8 cellular contexts compared by ENCODE assay signal in the genomic region with DNA sequence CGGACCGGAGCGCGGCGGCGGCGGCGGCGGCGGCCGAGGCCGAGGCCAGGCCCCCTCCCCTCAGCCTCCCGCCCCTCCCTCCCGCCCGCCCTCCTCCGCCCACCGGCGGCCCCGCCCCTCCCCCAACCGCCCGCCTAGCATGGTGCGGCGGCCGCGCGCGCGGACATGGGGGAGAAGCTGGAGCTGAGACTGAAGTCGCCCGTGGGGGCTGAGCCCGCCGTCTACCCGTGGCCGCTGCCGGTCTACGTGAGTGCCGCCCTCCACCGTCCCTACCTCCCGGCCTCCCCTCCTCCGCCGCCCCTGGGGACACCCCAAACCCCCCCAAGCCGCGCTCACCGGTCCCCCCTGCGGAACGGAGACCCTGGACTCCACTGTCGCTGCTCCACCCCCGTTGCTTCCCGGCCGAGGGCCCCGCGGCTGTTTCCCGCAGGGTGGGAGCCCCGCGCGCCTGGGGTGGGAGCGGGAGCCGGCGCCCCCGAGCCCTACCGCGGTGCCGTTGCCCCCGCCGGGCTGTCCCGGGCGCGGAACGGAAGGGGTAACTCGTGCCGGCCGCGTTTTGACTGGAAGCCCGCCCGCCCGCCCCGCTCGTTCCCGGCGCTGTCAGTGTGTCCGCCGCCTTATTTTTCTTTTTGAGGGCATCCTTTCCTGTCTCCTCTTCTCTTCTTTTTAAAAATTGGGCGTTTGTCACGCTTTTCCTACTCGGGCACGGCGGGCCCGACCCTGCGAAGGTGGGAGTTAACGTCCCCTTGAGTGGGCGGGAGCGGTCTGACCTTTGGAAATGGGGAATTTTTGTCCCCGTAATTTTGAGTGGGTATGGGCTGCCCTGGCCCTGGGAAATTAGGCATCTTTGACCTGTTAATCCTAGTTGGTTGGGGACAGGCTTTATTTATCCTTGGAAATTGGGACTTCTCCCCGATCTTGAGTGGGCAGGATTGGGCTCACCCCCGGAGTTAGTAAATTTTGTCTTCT. TPM values are rescaled to one million over a fixed set of nuclear protein-coding genes. Genes with fewer than 3 reads are reported as not detected.
DNase-seq lines count a peak whose midpoint lies in the region; ATAC-seq and TF ChIP-seq lines count a peak whose summit lies in the region.

No MANE protein-coding gene starts in this region.

- no peaks in the 10 kb centered on the region for H3K36me3 ChIP-seq in CD4-positive, CD25-positive, alpha-beta regulatory T cell (ENCODE audit: control insufficient read depth, insufficient read depth, low read length)
- H3K36me3 ChIP-seq in HEK293 (ENCODE audit: control insufficient read depth in 2 of 2, insufficient read depth in 1 of 2, low read length in 2 of 2) (no peaks in the 10 kb centered on the region; a peak in 1 of 3 replicates), mesendoderm (ENCODE audit: control insufficient read depth, insufficient read depth, low read length) (no peaks in the 10 kb centered on the region), transverse colon (no peaks in the 10 kb centered on the region)

- H3K4ac ChIP-seq in mesendoderm (ENCODE audit: low read depth, low read length): peak overlapping the region; percentile 96

- H3K27ac ChIP-seq in CD4-positive, CD25-positive, alpha-beta regulatory T cell (ENCODE audit: insufficient read depth, low read length, poor library complexity, severe bottlenecking): peak overlapping the region; percentile 83
- peak overlapping the region; percentile 89 for H3K27ac ChIP-seq in HEK293 (ENCODE audit: extremely low read depth, low read depth, low read length)
- peak overlapping the region; percentile 96 to 97 for H3K27ac ChIP-seq in coronary artery
- H3K27ac ChIP-seq in mesendoderm (ENCODE audit: low read depth, low read length): peak overlapping the region; percentile 94
- peak overlapping the region; percentile 92 to 99 (median 98) for H3K27ac ChIP-seq in transverse colon

- ATAC-seq in CD4-positive, CD25-positive, alpha-beta regulatory T cell (ENCODE audit: low read depth in 2 of 2): peak; percentile 21 to 30

- peak overlapping the region; percentile 26 to 85 (median 79) for H3K27ac Mint-ChIP-seq in CD4-positive, CD25-positive, alpha-beta regulatory T cell

- peak overlapping the region; percentile 97 for H3K18ac ChIP-seq in mesendoderm (ENCODE audit: low read length)

- CTCF ChIA-PET in HEK293 (lab: Yijun Ruan, JAX): no interaction called here

- in situ Hi-C loops in transverse colon (cut with MboI; ENCODE audit: low pct_ligation_motif_present in 1 of 4, low pct_unique_long_range_greater_than_20kb in 1 of 4, low sequenced_read_pairs in 3 of 4): loop anchor here in 1 of 4 donors (25.0 kb wide), 1 partner anchor 98 kb away; a partner anchor contains a TSS

- H2AK5ac ChIP-seq in mesendoderm (ENCODE audit: low read length): no peak overlapping the region

- H4K5ac ChIP-seq in mesendoderm (ENCODE audit: low read length): no peak overlapping the region

- H3K9me3 Mint-ChIP-seq in CD4-positive, CD25-positive, alpha-beta regulatory T cell: no peaks in the 10 kb centered on the region

- no peaks in the 10 kb centered on the region for H3K9me3 ChIP-seq in CD4-positive, CD25-positive, alpha-beta regulatory T cell (ENCODE audit: control insufficient read depth in 2 of 2, low read length in 2 of 2)
- H3K9me3 ChIP-seq in HEK293 (ENCODE audit: control insufficient read depth, insufficient read depth, low read depth, low read length) (no peaks in the 10 kb centered on the region), transverse colon (no peaks in the 10 kb centered on the region)

- peaks cover 46% of the 10 kb centered on the region for H3K4me1 ChIP-seq in CD4-positive, CD25-positive, alpha-beta regulatory T cell (ENCODE audit: control insufficient read depth, insufficient read depth, low read length, poor library complexity, severe bottlenecking)
- H3K4me1 ChIP-seq in HEK293 (ENCODE audit: control insufficient read depth, insufficient read depth, low read length) (peaks cover 7% of the 10 kb centered on the region), mesendoderm (ENCODE audit: control insufficient read depth, low read depth, low read length) (no peaks in the 10 kb centered on the region), transverse colon (peaks cover 32 to 52% (median 46%) of the 10 kb centered on the region in 4 donors)

- peaks cover 37% of the 10 kb centered on the region for H3K79me2 ChIP-seq in mesendoderm (ENCODE audit: control insufficient read depth, insufficient read depth, low read length)

- H3K4me3 Mint-ChIP-seq in CD4-positive, CD25-positive, alpha-beta regulatory T cell: peak overlapping the region; percentile 90 to 98 (median 92)

- peak overlapping the region; percentile 89 for H3K9ac ChIP-seq in mesendoderm (ENCODE audit: low read length)

- POLR2A ChIA-PET in HEK293 (lab: Yijun Ruan, JAX): interaction anchor here (0.6 to 1.1 kb wide), 5 partner anchors 79 to 312 kb away, joined by 3 to 5 read pairs (median 3); a partner anchor contains a TSS

- no peak for TF ChIP-seq EP300 in transverse colon (IDR thresholded peaks at IDR 0.05; ENCODE audit: low read depth)

- H3K4me3 ChIP-seq in CD4-positive, CD25-positive, alpha-beta regulatory T cell (ENCODE audit: low read depth, low read length): peak overlapping the region; percentile 77
- H3K4me3 ChIP-seq in HEK293 (ENCODE audit: low read depth, low read length) (peak overlapping the region; percentile 94), coronary artery (peak overlapping the region; percentile 92), mesendoderm (ENCODE audit: low read length) (peak overlapping the region; percentile 91), transverse colon (peak overlapping the region; percentile 72 to 100 (median 91))

- H2BK5ac ChIP-seq in mesendoderm (ENCODE audit: low read length): no peak overlapping the region

- TF ChIP-seq POLR2A in Raji (IDR thresholded peaks at IDR 0.05; ENCODE audit: insufficient read depth, low read depth, low read length): peak; percentile 34; the same call in 1 of the 2 replicates
- no peak for TF ChIP-seq POLR2A in transverse colon (IDR thresholded peaks at IDR 0.05)

- no peaks in the 10 kb centered on the region for H3K27me3 Mint-ChIP-seq in CD4-positive, CD25-positive, alpha-beta regulatory T cell

- no peaks in the 10 kb centered on the region for H3K36me3 Mint-ChIP-seq in CD4-positive, CD25-positive, alpha-beta regulatory T cell

- peak overlapping the region; percentile 99 for H3K4me2 ChIP-seq in mesendoderm (ENCODE audit: low read length)

- peak overlapping the region; percentile 80 for H3K23ac ChIP-seq in mesendoderm (ENCODE audit: low read length)

- H3K56ac ChIP-seq in mesendoderm (ENCODE audit: low read length): peak overlapping the region; percentile 98

- H2BK120ac ChIP-seq in mesendoderm (ENCODE audit: low read depth, low read length): peak overlapping the region; percentile 19

- H3K4me1 Mint-ChIP-seq in CD4-positive, CD25-positive, alpha-beta regulatory T cell: peaks cover 0 to 47% (median 19%) of the 10 kb centered on the region in 4 donors

- TF ChIP-seq CTCF in HEK293 (tag by site-specific recombination; IDR thresholded peaks at IDR 0.05) (no peak), coronary artery (IDR thresholded peaks at IDR 0.05) (no peak), transverse colon (IDR thresholded peaks at IDR 0.05) (no peak)

- H3K27me3 ChIP-seq in CD4-positive, CD25-positive, alpha-beta regulatory T cell (ENCODE audit: control insufficient read depth, insufficient read depth, low read length): no peaks in the 10 kb centered on the region
- H3K27me3 ChIP-seq in mesendoderm (ENCODE audit: insufficient read depth, low read length, poor library complexity): no peaks in the 10 kb centered on the region
- H3K27me3 ChIP-seq in transverse colon: no peaks in the 10 kb centered on the region

- H3K79me1 ChIP-seq in mesendoderm (ENCODE audit: low read length): peaks cover 10% of the 10 kb centered on the region

- no peak overlapping the region for H2BK15ac ChIP-seq in mesendoderm (replicated peaks; ENCODE audit: low read depth)

- intact Hi-C loops in transverse colon (cut with DNase I; ENCODE audit: low total_unique reads): loop anchor here (5.0 kb wide), 1 partner anchor 108 kb away; no protein-coding TSS in a partner anchor

- peak in 1 of 3 donors; percentile 40 for DNase-seq in CD4-positive, CD25-positive, alpha-beta regulatory T cell
- DNase-seq in coronary artery (ENCODE audit: low spot score) (no peak), mesendoderm (peak; percentile 34), transverse colon (no peak), NCI-H226 (no peak), NCI-H1694 treated with DMSO at 0.1 percent for 48 hours (lab: John Stamatoyannopoulos, UW) (no peak)

- WGBS in mesendoderm (ENCODE audit: extremely low coverage, insufficient coverage, low lambda C conversion rate): no CpG with 5 or more reads among the region's 95 CpGs
- WGBS in transverse colon (ENCODE audit: low coverage in 1 of 2), 2 donors: 0 to 1% methylated on average over 11 to 47 of the region's 95 CpGs

- H4K8ac ChIP-seq in mesendoderm (ENCODE audit: low read depth, low read length): peak overlapping the region; percentile 78

RNA-seq across cellular contexts. Expression of a gene that starts 0.6 kb away (rescaled TPM):
- total RNA-seq in CD4-positive, CD25-positive, alpha-beta regulatory T cell: 39.3 TPM
- under 1 TPM; 0.17 to 0.47 (median 0.28) TPM for polyA plus RNA-seq in CD4-positive, CD25-positive, alpha-beta regulatory T cell
- 33.0 TPM for polyA plus RNA-seq in mesendoderm (2013, experiment 1 of 2)
- polyA plus RNA-seq in mesendoderm (2013, experiment 2 of 2): 33.1 TPM
- 100 to 1,000 TPM in 1 of 4 donors, 10 to 100 TPM in 3; 27.3 to 122 (median 47.0) TPM for total RNA-seq in transverse colon

RNA-seq across cellular contexts. Expression of a gene that starts 12.9 kb away (rescaled TPM):
- 78.0 TPM for total RNA-seq in CD4-positive, CD25-positive, alpha-beta regulatory T cell
- 10 to 100 TPM; 12.0 to 13.6 (median 12.9) TPM for polyA plus RNA-seq in CD4-positive, CD25-positive, alpha-beta regulatory T cell
- polyA plus RNA-seq in mesendoderm (2013, experiment 1 of 2): 92.2 TPM
- 92.6 TPM for polyA plus RNA-seq in mesendoderm (2013, experiment 2 of 2)
- 100 to 1,000 TPM; 101 to 189 (median 152) TPM for total RNA-seq in transverse colon
